ENCODE assay signal across 1 cellular context in the genomic region with DNA sequence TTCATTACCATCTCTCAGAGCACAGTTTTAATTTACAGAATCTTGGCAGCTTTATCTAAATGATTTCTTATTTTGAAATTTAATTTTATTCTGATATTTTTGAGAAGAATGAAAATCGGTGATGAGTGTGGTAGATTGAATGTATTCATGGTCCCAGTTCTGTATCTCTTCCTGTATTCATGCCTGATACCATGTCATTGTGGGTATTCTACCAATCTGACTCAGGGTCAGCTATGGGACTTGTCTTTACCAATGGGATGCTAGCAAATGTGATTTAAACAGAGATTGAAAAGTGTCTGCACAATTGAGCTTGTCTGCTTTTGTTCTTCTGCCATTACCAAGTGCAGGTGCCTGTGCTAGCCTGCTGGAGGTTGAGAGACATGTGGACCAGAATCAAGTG.
TF ChIP-seq lines count a peak whose summit lies in the region.

No MANE protein-coding gene starts in this region.

TF ChIP-seq in H1, 55 proteins besides CTCF, POLR2A, EP300 and RAD21:
- TF ChIP-seq CEBPB (IDR thresholded peaks at IDR 0.05; ENCODE audit: low read depth, low read length) (no peak), SIRT6 (IDR thresholded peaks at IDR 0.05; ENCODE audit: low read length) (no peak)
- TF ChIP-seq, protein P1, sequence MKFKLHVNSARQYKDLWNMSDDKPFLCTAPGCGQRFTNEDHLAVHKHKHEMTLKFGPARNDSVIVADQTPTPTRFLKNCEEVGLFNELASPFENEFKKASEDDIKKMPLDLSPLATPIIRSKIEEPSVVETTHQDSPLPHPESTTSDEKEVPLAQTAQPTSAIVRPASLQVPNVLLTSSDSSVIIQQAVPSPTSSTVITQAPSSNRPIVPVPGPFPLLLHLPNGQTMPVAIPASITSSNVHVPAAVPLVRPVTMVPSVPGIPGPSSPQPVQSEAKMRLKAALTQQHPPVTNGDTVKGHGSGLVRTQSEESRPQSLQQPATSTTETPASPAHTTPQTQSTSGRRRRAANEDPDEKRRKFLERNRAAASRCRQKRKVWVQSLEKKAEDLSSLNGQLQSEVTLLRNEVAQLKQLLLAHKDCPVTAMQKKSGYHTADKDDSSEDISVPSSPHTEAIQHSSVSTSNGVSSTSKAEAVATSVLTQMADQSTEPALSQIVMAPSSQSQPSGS (IDR thresholded peaks at IDR 0.05; ENCODE audit: low read length), result no peak
